Comparison of ENCODE assay signal across 18 cellular contexts in genomic region chr6:1657116-1657776, GRCh38.
"Had no signal": no experiment of that assay in that cellular context is flagged by ENCODE, and none has a peak within 500 bp of the region (broad histone marks: within the 10 kb centered on the region; RNA-seq: fewer than 3 reads in every experiment).

No MANE protein-coding gene starts in this region.

- H3K27ac ChIP-seq: epithelial cell of prostate, gastroesophageal sphincter, lower lobe of right lung, prostate gland, thoracic aorta, vagina had no signal

- H3K4me3 ChIP-seq: gastroesophageal sphincter, lower lobe of right lung, prostate gland, thoracic aorta, vagina had no signal

- H3K36me3 ChIP-seq: gastroesophageal sphincter, lower lobe of right lung, prostate gland, thoracic aorta, vagina had no signal

- H3K4me1 Mint-ChIP-seq: activated naive CD4-positive, alpha-beta T cell treated with anti-CD3 and anti-CD28 coated beads, Interleukin-2, amount 50 U/mL, for 24 hours had no signal

- H3K9me3 ChIP-seq: gastroesophageal sphincter, lower lobe of right lung, prostate gland, thoracic aorta, vagina had no signal

- DNase-seq: activated effector memory CD4-positive, alpha-beta T cell treated with Interleukin-2 at 50 U/mL for 16 hours; central memory CD4-positive, alpha-beta T cell; cortex of kidney; effector memory CD4-positive, alpha-beta T cell; hippocampal formation; lower lobe of right lung; midbrain; nucleus accumbens; stimulated activated CD4-positive, alpha-beta T cell treated with anti-CD3 and anti-CD28 coated beads, Interleukin-4, amount 100 ng/mL, for 24 hours had no signal

- H3K27me3 Mint-ChIP-seq: activated naive CD4-positive, alpha-beta T cell treated with anti-CD3 and anti-CD28 coated beads, Interleukin-2, amount 50 U/mL, for 24 hours; stimulated activated naive CD8-positive, alpha-beta T cell treated with anti-CD3 and anti-CD28 coated beads, Interleukin-15, Interleukin-2, amounts not matched to agents 100 ng/mL and 50 ng/mL, for 24 hours had no signal

- ATAC-seq: activated CD4-positive, CD25-positive, alpha-beta regulatory T cell treated with anti-CD3 and anti-CD28 coated beads, Interleukin-2, amount 50 U/mL, for 24 hours; gastroesophageal sphincter; lower lobe of right lung had no signal

- H3K4me3 Mint-ChIP-seq: activated naive CD4-positive, alpha-beta T cell treated with anti-CD3 and anti-CD28 coated beads, Interleukin-2, amount 50 U/mL, for 24 hours; stimulated activated naive CD8-positive, alpha-beta T cell treated with anti-CD3 and anti-CD28 coated beads, Interleukin-15, Interleukin-2, amounts not matched to agents 100 ng/mL and 50 ng/mL, for 24 hours; T-helper 2 cell treated with Interferon-gamma antibody and Interleukin-4, amounts not matched to agents 5 μg/mL and 100 μg/mL, for 36 hours had no signal

- H3K4me1 ChIP-seq: gastroesophageal sphincter, lower lobe of right lung, prostate gland, vagina had no signal

- H3K27me3 ChIP-seq: gastroesophageal sphincter, vagina had no signal

- H3K27ac Mint-ChIP-seq: activated naive CD4-positive, alpha-beta T cell treated with anti-CD3 and anti-CD28 coated beads, Interleukin-2, amount 50 U/mL, for 24 hours; stimulated activated naive CD8-positive, alpha-beta T cell treated with anti-CD3 and anti-CD28 coated beads, Interleukin-15, Interleukin-2, amounts not matched to agents 100 ng/mL and 50 ng/mL, for 24 hours; T-helper 2 cell treated with Interferon-gamma antibody and Interleukin-4, amounts not matched to agents 5 μg/mL and 100 μg/mL, for 36 hours had no signal

- H3K9me3 Mint-ChIP-seq: activated naive CD4-positive, alpha-beta T cell treated with anti-CD3 and anti-CD28 coated beads, Interleukin-2, amount 50 U/mL, for 24 hours; stimulated activated naive CD8-positive, alpha-beta T cell treated with anti-CD3 and anti-CD28 coated beads, Interleukin-15, Interleukin-2, amounts not matched to agents 100 ng/mL and 50 ng/mL, for 24 hours; T-helper 2 cell treated with Interferon-gamma antibody and Interleukin-4, amounts not matched to agents 5 μg/mL and 100 μg/mL, for 36 hours had no signal
